Comparison of ENCODE assay signal across 8 cellular contexts in genomic region chr11:111446404-111447152, GRCh38.
DNase-seq lines count a peak whose midpoint lies in the region; ATAC-seq lines count a peak whose summit lies in the region.

No MANE protein-coding gene starts in this region.

- H3K4me1 Mint-ChIP-seq in memory B cell: peaks cover 32% of the 10 kb centered on the region

- H3K27me3 Mint-ChIP-seq in memory B cell: peaks cover 2% of the 10 kb centered on the region

- no peaks in the 10 kb centered on the region for H3K36me3 Mint-ChIP-seq in memory B cell

- DNase-seq in COLO668 (lab: John Stamatoyannopoulos, UW; ENCODE audit: unreplicated experiment) (peak; percentile 77), NCI-H748 treated with DMSO at 0.1 percent for 48 hours (lab: John Stamatoyannopoulos, UW) (peak; percentile 76), ecto neural progenitor cell (ENCODE audit: low spot score) (peak; percentile 75), memory B cell (ENCODE audit: low spot score in 2 of 2) (peak; percentile 76 to 87)
- peak; percentile 62 to 71 for DNase-seq in activated CD4-positive, alpha-beta T cell treated with anti-CD3 and anti-CD28 coated beads, Interleukin-2, amount 50 U/mL, for 48 hours
- peak; percentile 33 to 40 for DNase-seq in stimulated activated CD8-positive, alpha-beta memory T cell treated with anti-CD3 and anti-CD28 coated beads, Interleukin-2, amount 100 ng/mL, for 48 hours (ENCODE audit: low read depth in 2 of 2)

- ATAC-seq in GM19467 (IDR thresholded peaks at IDR 0.05; ENCODE audit: unreplicated experiment): peak; percentile 80
- peak; percentile 80 for ATAC-seq in HG03575 (IDR thresholded peaks at IDR 0.05; ENCODE audit: extremely low read depth, insufficient number of reproducible peaks, low FRiP score, unreplicated experiment)
- ATAC-seq in memory B cell (ENCODE audit: low read depth): peak; percentile 90

- H3K4me3 Mint-ChIP-seq in memory B cell: no peak overlapping the region

- H3K9me3 Mint-ChIP-seq in memory B cell: no peaks in the 10 kb centered on the region

- peak overlapping the region; percentile 54 for H3K27ac Mint-ChIP-seq in memory B cell

Comparison
In these comparisons a context has a peak if more than half of its experiments do, and no peak if none do; other contexts are left out.
1. Peak in every context shown above with its lines: DNase-seq and ATAC-seq.